Comparison of ENCODE assay signal across 17 cellular contexts in genomic region chr4:3135155-3136011, GRCh38.
DNase-seq lines count a peak whose midpoint lies in the region; ATAC-seq, FAIRE-seq and TF ChIP-seq lines count a peak whose summit lies in the region.
"Had no signal": no experiment of that assay in that cellular context is flagged by ENCODE, and none has a peak within 500 bp of the region (broad histone marks: within the 10 kb centered on the region; RNA-seq: fewer than 3 reads in every experiment).

No MANE protein-coding gene starts in this region.

- no peaks in the 10 kb centered on the region for H3K27me3 ChIP-seq in testis
- H3K27me3 ChIP-seq: colonic mucosa had no signal

- H3K27ac ChIP-seq in VCaP (peak overlapping the region; percentile 95), testis (peak overlapping the region in 1 of 2 donors; percentile 43)
- H3K27ac ChIP-seq: colonic mucosa, left ventricle myocardium inferior had no signal

- peaks cover 8% of the 10 kb centered on the region for H3K4me1 ChIP-seq in testis
- H3K4me1 ChIP-seq: colonic mucosa, left ventricle myocardium inferior had no signal

- TF ChIP-seq CTCF in HFFc6 (IDR thresholded peaks at IDR 0.05) (no peak), VCaP (conservative IDR thresholded peaks at IDR 0.05) (no peak), testis (IDR thresholded peaks at IDR 0.05) (no peak)

- no peaks in the 10 kb centered on the region; the same call in none of the 2 replicates for H3K27me3 Mint-ChIP-seq in HFFc6 (ENCODE audit: insufficient read depth)
- H3K27me3 Mint-ChIP-seq in stimulated activated naive B cell treated with anti-CD40 and anti-IgM and Interleukin-4, amounts not matched to agents 10 μg/mL and 1 μg/mL and 100 μg/mL, for 72 hours = no peaks in the 10 kb centered on the region
- H3K27me3 Mint-ChIP-seq: activated CD4-positive, alpha-beta memory T cell treated with anti-CD3 and anti-CD28 coated beads for 36 hours; activated T-helper 17 cell treated with anti-CD3 and anti-CD28 coated beads, Interleukin-2, amount 50 U/mL, for 72 hours had no signal

- H3K4me3 Mint-ChIP-seq in HFFc6 = peak overlapping the region; percentile 37; the same call in 1 of the 2 replicates
- H3K4me3 Mint-ChIP-seq in stimulated activated naive B cell treated with anti-CD40 and anti-IgM and Interleukin-4, amounts not matched to agents 10 μg/mL and 1 μg/mL and 100 μg/mL, for 72 hours = no peak overlapping the region
- H3K4me3 Mint-ChIP-seq: activated CD4-positive, alpha-beta memory T cell treated with anti-CD3 and anti-CD28 coated beads for 36 hours; activated T-helper 17 cell treated with anti-CD3 and anti-CD28 coated beads, Interleukin-2, amount 50 U/mL, for 72 hours; CD14-positive monocyte; nephron had no signal

- intact Hi-C loops in testis (cut with DNase I; ENCODE audit: low total_unique reads) = no loop called here

- DNase-seq in HFFc6 = no peak
- no peak for DNase-seq in stimulated activated naive B cell treated with anti-CD40 and anti-IgM and Interleukin-4, amounts not matched to agents 10 μg/mL and 1 μg/mL and 100 μg/mL, for 72 hours
- no peak for DNase-seq in NCI-H187 (lab: John Stamatoyannopoulos, UW)
- no peak for DNase-seq in NCI-H524 treated with DMSO at 0.1 percent for 48 hours (lab: John Stamatoyannopoulos, UW)
- no peak for DNase-seq in testis
- DNase-seq: activated CD4-positive, alpha-beta memory T cell treated with anti-CD3 and anti-CD28 coated beads for 36 hours; colonic mucosa; EL; left ventricle myocardium inferior; NCI-H1105 treated with DMSO at 0.1 percent for 48 hours; NCI-H446 treated with DMSO at 0.1 percent for 48 hours had no signal

- H3K36me3 ChIP-seq in testis (ENCODE audit: low read depth, missing control alignments) = no peaks in the 10 kb centered on the region

- H3K9me3 Mint-ChIP-seq in HFFc6 = no peaks in the 10 kb centered on the region
- H3K9me3 Mint-ChIP-seq in stimulated activated naive B cell treated with anti-CD40 and anti-IgM and Interleukin-4, amounts not matched to agents 10 μg/mL and 1 μg/mL and 100 μg/mL, for 72 hours = no peaks in the 10 kb centered on the region
- H3K9me3 Mint-ChIP-seq: activated CD4-positive, alpha-beta memory T cell treated with anti-CD3 and anti-CD28 coated beads for 36 hours; activated T-helper 17 cell treated with anti-CD3 and anti-CD28 coated beads, Interleukin-2, amount 50 U/mL, for 72 hours; CD14-positive monocyte; nephron had no signal

- H3K27ac Mint-ChIP-seq in HFFc6 = 0 out of 2 replicates have a peak overlapping the region, but pooled peaks have one; percentile 9
- H3K27ac Mint-ChIP-seq in stimulated activated naive B cell treated with anti-CD40 and anti-IgM and Interleukin-4, amounts not matched to agents 10 μg/mL and 1 μg/mL and 100 μg/mL, for 72 hours = peak overlapping the region; percentile 31
- H3K27ac Mint-ChIP-seq: activated CD4-positive, alpha-beta memory T cell treated with anti-CD3 and anti-CD28 coated beads for 36 hours; activated T-helper 17 cell treated with anti-CD3 and anti-CD28 coated beads, Interleukin-2, amount 50 U/mL, for 72 hours; CD14-positive monocyte had no signal

- no peaks in the 10 kb centered on the region for H3K9me3 ChIP-seq in testis
- H3K9me3 ChIP-seq: colonic mucosa, left ventricle myocardium inferior had no signal

- ATAC-seq in stimulated activated naive B cell treated with anti-CD40 and anti-IgM and Interleukin-4, amounts not matched to agents 10 μg/mL and 1 μg/mL and 100 μg/mL, for 72 hours (replicated peaks) = no peak
- ATAC-seq: activated T-helper 17 cell treated with anti-CD3 and anti-CD28 coated beads, Interleukin-2, amount 50 U/mL, for 72 hours; sciatic nerve had no signal

- H3K4me1 Mint-ChIP-seq in HFFc6 (ENCODE audit: low read depth) = no peaks in the 10 kb centered on the region; the same call in 1 of the 2 replicates
- peaks cover 9 to 11% of the 10 kb centered on the region in 2 donors for H3K4me1 Mint-ChIP-seq in stimulated activated naive B cell treated with anti-CD40 and anti-IgM and Interleukin-4, amounts not matched to agents 10 μg/mL and 1 μg/mL and 100 μg/mL, for 72 hours
- H3K4me1 Mint-ChIP-seq: activated T-helper 17 cell treated with anti-CD3 and anti-CD28 coated beads, Interleukin-2, amount 50 U/mL, for 72 hours; CD14-positive monocyte; nephron had no signal

- no peak overlapping the region for H3K4me3 ChIP-seq in testis
- H3K4me3 ChIP-seq: colonic mucosa, left ventricle myocardium inferior had no signal

- TF ChIP-seq POLR2A in testis (IDR thresholded peaks at IDR 0.05) = no peak

- FAIRE-seq in islet of Langerhans (lab: Jason Lieb, UNC) = peak; percentile 89

- H3K36me3 Mint-ChIP-seq in HFFc6 (ENCODE audit: low read depth) = peaks cover 30% of the 10 kb centered on the region
- peaks cover 24 to 51% of the 10 kb centered on the region in 2 donors for H3K36me3 Mint-ChIP-seq in stimulated activated naive B cell treated with anti-CD40 and anti-IgM and Interleukin-4, amounts not matched to agents 10 μg/mL and 1 μg/mL and 100 μg/mL, for 72 hours

- WGBS in testis, 2 donors = 47 to 52% methylated on average over 6 of the region's 6 CpGs
